ENCODE assay signal across 24 cellular contexts in the genomic region with DNA sequence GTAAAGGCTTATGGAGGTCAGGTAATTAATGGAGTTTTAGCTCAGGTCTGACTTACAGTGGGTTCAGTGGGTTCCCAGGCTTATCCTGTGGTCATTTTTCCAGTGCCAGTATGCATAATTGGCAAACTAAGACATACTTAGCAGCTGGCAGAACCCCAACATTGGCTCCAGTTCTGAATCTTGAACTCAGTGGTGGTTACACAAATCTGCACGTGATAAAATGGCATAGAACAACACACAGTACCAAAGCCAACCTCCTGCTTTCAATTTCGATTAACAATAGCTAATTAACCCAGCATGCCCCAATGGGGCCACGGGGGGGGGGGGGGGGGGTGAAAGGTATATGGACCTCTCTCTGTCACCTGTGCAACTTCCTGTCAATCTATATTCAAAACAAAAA. TPM values are rescaled to one million over a fixed set of nuclear protein-coding genes. Genes with fewer than 3 reads are reported as not detected.
"Had no signal": no experiment of that assay in that cellular context is flagged by ENCODE, and none has a peak within 500 bp of the region (broad histone marks: within the 10 kb centered on the region; RNA-seq: fewer than 3 reads in every experiment).

No MANE protein-coding gene starts in this region.

- H3K36me3 Mint-ChIP-seq: brain, immature natural killer cell had no signal

- H3K4me1 Mint-ChIP-seq: activated CD4-positive, alpha-beta T cell treated with anti-CD3 and anti-CD28 coated beads, Interleukin-2, amount 10 ng/mL, durations not matched to agents 24 days and 14 days; brain; immature natural killer cell; neural crest cell had no signal

- ATAC-seq: activated CD8-positive, alpha-beta T cell treated with anti-CD3 and anti-CD28 coated beads, Interleukin-2, amount 10 ng/mL, durations not matched to agents 7 days and 5 days; activated naive CD4-positive, alpha-beta T cell treated with anti-CD3 and anti-CD28 coated beads, Interleukin-2, amount 50 U/mL, for 72 hours; activated T-cell treated with anti-CD3 and anti-CD28 coated beads, Interleukin-2, amount 50 U/mL, for 72 hours; gastrocnemius medialis; heart left ventricle; psoas muscle; stimulated activated naive CD8-positive, alpha-beta T cell treated with anti-CD3 and anti-CD28 coated beads, Interleukin-15, Interleukin-2, amounts not matched to agents 100 U/mL and 50 U/mL, for 24 hours had no signal

- H3K9me3 Mint-ChIP-seq: activated CD4-positive, alpha-beta T cell treated with anti-CD3 and anti-CD28 coated beads, Interleukin-2, amount 10 ng/mL, durations not matched to agents 24 days and 14 days had no signal

- H3K36me3 ChIP-seq: colonic mucosa, esophagus squamous epithelium, gastrocnemius medialis, heart left ventricle, right lobe of liver had no signal

- H3K4me3 ChIP-seq: colonic mucosa, esophagus squamous epithelium, gastrocnemius medialis, heart left ventricle, lung, psoas muscle, right lobe of liver, testis had no signal

- H3K4me3 Mint-ChIP-seq: activated CD4-positive, alpha-beta T cell treated with anti-CD3 and anti-CD28 coated beads, Interleukin-2, amount 10 ng/mL, durations not matched to agents 24 days and 14 days; activated CD8-positive, alpha-beta T cell treated with anti-CD3 and anti-CD28 coated beads, Interleukin-2, amount 10 ng/mL, durations not matched to agents 7 days and 5 days; activated T-cell treated with anti-CD3 and anti-CD28 coated beads, Interleukin-2, amount 50 U/mL, for 72 hours; brain; immature natural killer cell; neural crest cell had no signal

- H3K27ac Mint-ChIP-seq: activated CD4-positive, alpha-beta T cell treated with anti-CD3 and anti-CD28 coated beads, Interleukin-2, amount 10 ng/mL, durations not matched to agents 24 days and 14 days; activated CD8-positive, alpha-beta T cell treated with anti-CD3 and anti-CD28 coated beads, Interleukin-2, amount 10 ng/mL, durations not matched to agents 7 days and 5 days; activated naive CD4-positive, alpha-beta T cell treated with anti-CD3 and anti-CD28 coated beads, Interleukin-2, amount 50 U/mL, for 72 hours; activated T-cell treated with anti-CD3 and anti-CD28 coated beads, Interleukin-2, amount 50 U/mL, for 72 hours; brain; immature natural killer cell had no signal

- H3K4me1 ChIP-seq: colonic mucosa, esophagus squamous epithelium, gastrocnemius medialis, heart left ventricle, psoas muscle, right lobe of liver, testis had no signal

- DNase-seq: activated CD4-positive, alpha-beta T cell treated with anti-CD3 and anti-CD28 coated beads, Interleukin-2, amount 10 ng/mL, durations not matched to agents 24 days and 14 days; activated CD4-positive, CD25-positive, alpha-beta regulatory T cell; activated CD8-positive, alpha-beta memory T cell treated with anti-CD3 and anti-CD28 coated beads, Interleukin-2, amount 50 U/mL, for 4 hours; activated CD8-positive, alpha-beta T cell treated with anti-CD3 and anti-CD28 coated beads, Interleukin-2, amount 10 ng/mL, durations not matched to agents 7 days and 5 days; activated gamma-delta T cell; activated T-cell treated with anti-CD3 and anti-CD28 coated beads, Interleukin-2, amount 50 U/mL, for 72 hours; amniotic stem cell; central memory CD4-positive, alpha-beta T cell; colonic mucosa; esophagus squamous epithelium; gastrocnemius medialis; heart left ventricle; immature natural killer cell; midbrain; psoas muscle; stimulated activated naive CD8-positive, alpha-beta T cell treated with anti-CD3 and anti-CD28 coated beads, Interleukin-15, Interleukin-2, amounts not matched to agents 100 U/mL and 50 U/mL, for 24 hours; testis had no signal

- H3K27ac ChIP-seq: colonic mucosa, esophagus squamous epithelium, gastrocnemius medialis, heart left ventricle, psoas muscle, right lobe of liver, testis had no signal

- H3K9me3 ChIP-seq: colonic mucosa, gastrocnemius medialis, testis had no signal

- H3K27me3 ChIP-seq: colonic mucosa, gastrocnemius medialis, right lobe of liver, testis had no signal

RNA-seq across cellular contexts. Expression of gene BARX1, which starts 19.0 kb away (rescaled TPM):
- total RNA-seq: colonic mucosa; esophagus squamous epithelium; gastrocnemius medialis; heart left ventricle; lung; psoas muscle; right lobe of liver; T-helper 2 cell treated with Interferon-gamma antibody and Interleukin-4, amounts not matched to agents 100 ng/mL and 5 ng/mL, for 36 hours; urinary bladder had no signal
